8 cellular contexts compared by ENCODE assay signal in genomic region chr15:40564591-40565332, GRCh38. TPM values are rescaled to one million over a fixed set of nuclear protein-coding genes. Genes with fewer than 3 reads are reported as not detected.
A peak's percentile ranks its signal among the peaks of the same experiment; 100 is the strongest.
DNase-seq lines count a peak whose midpoint lies in the region; ATAC-seq and TF ChIP-seq lines count a peak whose summit lies in the region.

Gene CCDC32 (minus strand): TSS chr15:40565042. CDS start chr15:40563015, 2,027 bp downstream.

- peak within 1 kb of the TSS; percentile 93 for H3K27ac ChIP-seq in upper lobe of right lung

- H3K4me1 Mint-ChIP-seq in T-helper 1 cell treated with Interleukin-12 subunit alpha and Interleukin-12 subunit beta and Interleukin-4 antibody, amounts not matched to agents 30 μg/mL and 1 μg/mL, for 36 hours (ENCODE audit: low read depth) = peaks cover 39% of the 10 kb centered on the region

- intact Hi-C loops in left cardiac atrium (cut with DNase I) (no loop called here), posterior vena cava (cut with DNase I) (no loop called here), upper lobe of right lung (cut with DNase I) (no loop called here)

- peak within 1 kb of the TSS; percentile 76 for H3K4me3 ChIP-seq in upper lobe of right lung

- TF ChIP-seq CTCF in GM13977 (IDR thresholded peaks at IDR 0.05; ENCODE audit: extremely low read depth, insufficient read depth, missing control alignments) (no peak), upper lobe of right lung (IDR thresholded peaks at IDR 0.05) (no peak)

- peak within 1 kb of the TSS; percentile 95 for H3K4me3 Mint-ChIP-seq in T-helper 1 cell treated with Interleukin-12 subunit alpha and Interleukin-12 subunit beta and Interleukin-4 antibody, amounts not matched to agents 30 μg/mL and 1 μg/mL, for 36 hours

- in situ Hi-C loops in GM13977 (cut with MboI; ENCODE audit: low pct_unique_long_range_greater_than_20kb, low sequenced_read_pairs, unreplicated experiment) = no loop called here

- ATAC-seq in HG02884 (IDR thresholded peaks at IDR 0.05; ENCODE audit: unreplicated experiment) = peak; percentile 95
- ATAC-seq in left cardiac atrium = peak; percentile 97 to 99
- peak; percentile 99 for ATAC-seq in upper lobe of right lung

- H3K9me3 Mint-ChIP-seq in T-helper 1 cell treated with Interleukin-12 subunit alpha and Interleukin-12 subunit beta and Interleukin-4 antibody, amounts not matched to agents 30 μg/mL and 1 μg/mL, for 36 hours = no peaks in the 10 kb centered on the region

- no peaks in the 10 kb centered on the region for H3K27me3 ChIP-seq in upper lobe of right lung

- H3K4me1 ChIP-seq in upper lobe of right lung = peaks cover 14% of the 10 kb centered on the region

- DNase-seq in GM13977 (ENCODE audit: low spot score) = peak; percentile 97
- peak; percentile 93 for DNase-seq in NCI-H1694 (lab: John Stamatoyannopoulos, UW)
- peak; percentile 99 for DNase-seq in amniotic stem cell (lab: John Stamatoyannopoulos, UW)
- DNase-seq in left cardiac atrium = peak; percentile 98
- DNase-seq in posterior vena cava (ENCODE audit: low spot score) = peak; percentile 99
- peak; percentile 98 for DNase-seq in upper lobe of right lung

- peaks cover 3% of the 10 kb centered on the region for H3K36me3 ChIP-seq in upper lobe of right lung

- no peaks in the 10 kb centered on the region for H3K9me3 ChIP-seq in upper lobe of right lung

- H3K36me3 Mint-ChIP-seq in T-helper 1 cell treated with Interleukin-12 subunit alpha and Interleukin-12 subunit beta and Interleukin-4 antibody, amounts not matched to agents 30 μg/mL and 1 μg/mL, for 36 hours (ENCODE audit: low read depth) = peaks cover 8% of the 10 kb centered on the region

- peaks cover 5% of the 10 kb centered on the region for H3K27me3 Mint-ChIP-seq in T-helper 1 cell treated with Interleukin-12 subunit alpha and Interleukin-12 subunit beta and Interleukin-4 antibody, amounts not matched to agents 30 μg/mL and 1 μg/mL, for 36 hours (ENCODE audit: low read depth)

- H3K27ac Mint-ChIP-seq in T-helper 1 cell treated with Interleukin-12 subunit alpha and Interleukin-12 subunit beta and Interleukin-4 antibody, amounts not matched to agents 30 μg/mL and 1 μg/mL, for 36 hours = peak within 1 kb of the TSS; percentile 95

RNA-seq across cellular contexts. Expression of gene CCDC32, which starts in this region (rescaled TPM):
- total RNA-seq in left cardiac atrium (10 to 100 TPM; 16.9 to 22.7 TPM), posterior vena cava (10 to 100 TPM; 27.0 to 31.1 TPM), upper lobe of right lung (20.7 TPM)

Comparison
In these comparisons a context has a peak if more than half of its experiments do, and no peak if none do; other contexts are left out.
1. Peak in every context shown above with its lines: DNase-seq, ATAC-seq, H3K4me3 ChIP-seq and H3K27ac ChIP-seq.